8 cellular contexts compared by ENCODE assay signal in the genomic region with DNA sequence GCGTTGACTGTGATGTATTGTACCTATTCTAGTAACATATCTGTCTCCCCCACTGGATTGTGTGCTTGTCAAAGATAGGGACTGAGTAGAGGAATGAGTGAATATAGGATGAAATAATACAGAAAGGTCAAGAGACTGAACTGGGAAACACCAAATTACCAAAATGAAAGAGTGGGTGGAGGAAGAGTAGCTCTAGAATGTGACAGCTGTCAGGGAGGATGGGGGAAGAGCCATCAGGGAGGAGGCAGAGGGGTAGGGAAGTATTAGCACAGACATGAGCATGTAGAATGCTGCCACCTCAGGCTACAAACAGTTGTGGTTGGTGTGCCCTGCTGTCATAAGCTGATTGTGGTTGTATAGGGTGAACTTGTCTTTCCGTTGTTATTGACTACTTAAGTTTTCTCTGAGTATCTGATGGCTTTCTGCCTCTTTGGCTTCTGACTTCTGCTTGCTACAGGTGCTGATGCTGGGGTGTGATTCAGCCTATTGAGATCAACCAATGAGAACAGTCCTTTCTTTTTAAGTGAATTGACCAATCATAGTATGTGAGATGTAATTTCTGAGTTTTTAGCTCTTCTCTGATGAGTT.
DNase-seq lines count a peak whose midpoint lies in the region; ATAC-seq lines count a peak whose summit lies in the region.

No MANE protein-coding gene starts in this region.

- DNase-seq in Ammon's horn (ENCODE audit: low spot score) (peak; percentile 15), amniotic stem cell (lab: John Stamatoyannopoulos, UW) (no peak), NCI-H748 (lab: John Stamatoyannopoulos, UW; ENCODE audit: unreplicated experiment) (no peak)
- peak; percentile 47 for DNase-seq in activated CD4-positive, CD25-positive, alpha-beta regulatory T cell treated with anti-CD3 and anti-CD28 coated beads, Interleukin-2, amount 50 U/mL, for 16 hours (ENCODE audit: low read depth, low spot score)
- peak; percentile 65 to 67 (median 66) for DNase-seq in effector memory CD4-positive, alpha-beta T cell
- DNase-seq in stimulated activated CD8-positive, alpha-beta memory T cell treated with anti-CD3 and anti-CD28 coated beads, Interleukin-15, amount 100 ng/mL, for 4 hours (ENCODE audit: low read depth in 2 of 2), result peak; percentile 40 to 57

- H3K4me1 ChIP-seq in effector memory CD4-positive, alpha-beta T cell (ENCODE audit: control insufficient read depth, insufficient read depth, low read length, poor library complexity, severe bottlenecking), result peaks cover 25% of the 10 kb centered on the region

- ATAC-seq in GM19467 (IDR thresholded peaks at IDR 0.05; ENCODE audit: unreplicated experiment) (peak; percentile 36), HG03558 (IDR thresholded peaks at IDR 0.05; ENCODE audit: extremely low read depth, unreplicated experiment) (peak; percentile 16)

- H3K9me3 ChIP-seq in effector memory CD4-positive, alpha-beta T cell (ENCODE audit: control insufficient read depth, low read length), result no peaks in the 10 kb centered on the region

- H3K4me3 ChIP-seq in effector memory CD4-positive, alpha-beta T cell (ENCODE audit: insufficient read depth, low read depth, low read length, poor library complexity, severe bottlenecking), result no peak overlapping the region

- no peaks in the 10 kb centered on the region for H3K36me3 ChIP-seq in effector memory CD4-positive, alpha-beta T cell (ENCODE audit: control insufficient read depth, insufficient read depth, low read length)

- H3K27ac ChIP-seq in effector memory CD4-positive, alpha-beta T cell (ENCODE audit: insufficient read depth, low read length, poor library complexity, severe bottlenecking), result peak overlapping the region; percentile 70

- no peaks in the 10 kb centered on the region for H3K27me3 ChIP-seq in effector memory CD4-positive, alpha-beta T cell (replicated peaks; ENCODE audit: control insufficient read depth, insufficient read depth, low read length, poor library complexity, severe bottlenecking)

Comparison
In these comparisons a context has a peak if more than half of its experiments do, and no peak if none do; other contexts are left out.
1. DNase-seq: peak in Ammon's horn (single experiment), activated CD4-positive, CD25-positive, alpha-beta regulatory T cell treated with anti-CD3 and anti-CD28 coated beads, Interleukin-2, amount 50 U/mL, for 16 hours (single experiment), effector memory CD4-positive, alpha-beta T cell (3 of 3) and stimulated activated CD8-positive, alpha-beta memory T cell treated with anti-CD3 and anti-CD28 coated beads, Interleukin-15, amount 100 ng/mL, for 4 hours (2 of 2); none in amniotic stem cell (single experiment) and NCI-H748 (single experiment).